8 cellular contexts compared by ENCODE assay signal in the genomic region with DNA sequence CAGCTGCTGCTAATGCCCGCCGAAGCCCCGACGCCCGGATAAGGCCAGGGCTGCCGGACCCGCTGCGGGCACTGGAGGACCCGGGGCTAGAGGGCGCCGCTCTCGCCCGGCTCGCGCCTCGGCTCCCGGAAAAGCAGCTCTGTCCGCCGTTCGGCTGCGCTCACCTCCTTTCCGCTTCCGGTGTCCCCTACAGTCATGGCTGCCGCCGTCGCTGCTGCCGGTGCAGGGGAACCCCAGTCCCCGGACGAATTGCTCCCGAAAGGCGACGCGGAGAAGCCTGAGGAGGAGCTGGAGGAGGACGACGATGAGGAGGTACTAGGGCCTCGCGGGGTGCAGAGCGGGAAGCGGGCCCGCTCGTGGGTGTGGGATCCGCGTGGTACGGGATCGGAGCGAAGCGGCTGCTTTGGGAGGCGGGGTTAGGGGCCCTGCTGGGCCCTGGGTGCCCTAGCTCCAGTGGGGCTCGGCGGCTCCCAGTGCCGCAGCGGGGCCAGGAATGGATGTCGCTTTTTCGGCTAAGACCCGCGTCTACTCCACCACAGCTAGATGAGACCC. TPM values are rescaled to one million over a fixed set of nuclear protein-coding genes. Genes with fewer than 3 reads are reported as not detected.
A peak's percentile ranks its signal among the peaks of the same experiment; 100 is the strongest.
DNase-seq lines count a peak whose midpoint lies in the region; ATAC-seq, FAIRE-seq and TF ChIP-seq lines count a peak whose summit lies in the region.

A gene (plus strand): TSS at position 174 of the 552 bp plus-strand sequence. CDS start 22 bp downstream, at position 196.

- TF ChIP-seq CTCF in AG09319 (IDR thresholded peaks at IDR 0.05; ENCODE audit: low read depth, low read length) (peak; percentile 78), kidney (IDR thresholded peaks at IDR 0.05; ENCODE audit: borderline replicate concordance, extremely low read depth, insufficient read depth) (peak; percentile 70)

- H3K4me3 ChIP-seq in kidney (ENCODE audit: low read length in 2 of 2): peak within 1 kb of the TSS; percentile 94 to 96

- peaks cover 5 to 7% of the 10 kb centered on the region in 2 donors for H3K4me1 ChIP-seq in kidney (ENCODE audit: control insufficient read depth in 1 of 2, insufficient read depth in 1 of 2, low read depth in 1 of 2, low read length in 2 of 2)

- ATAC-seq in GM18909 (IDR thresholded peaks at IDR 0.05; ENCODE audit: poor library complexity, unreplicated experiment) (peak; percentile 89), HG03159 (IDR thresholded peaks at IDR 0.05; ENCODE audit: unreplicated experiment) (peak; percentile 90)
- ATAC-seq in activated CD4-positive, CD25-positive, alpha-beta regulatory T cell treated with anti-CD3 and anti-CD28 coated beads, Interleukin-2, amount 50 U/mL, for 24 hours: peak; percentile 97 to 98

- DNase-seq in AG09319 (ENCODE audit: extremely low read depth, low read depth): peak; percentile 55
- peak; percentile 57 for DNase-seq in NCI-H345 treated with DMSO at 0.1 percent for 48 hours (lab: John Stamatoyannopoulos, UW; ENCODE audit: unreplicated experiment)
- peak; percentile 89 for DNase-seq in cerebellar cortex (ENCODE audit: low spot score)
- DNase-seq in kidney: peak; percentile 95
- peak; percentile 74 to 80 for DNase-seq in stimulated activated CD4-positive, alpha-beta T cell treated with anti-CD3 and anti-CD28 coated beads, Interleukin-15, amount 100 ng/mL, for 48 hours (ENCODE audit: low read depth in 2 of 2)

- intact Hi-C loops in kidney (cut with DNase I): no loop called here

- no peaks in the 10 kb centered on the region for H3K9me3 ChIP-seq in kidney (ENCODE audit: control insufficient read depth in 1 of 2, low read length in 2 of 2)

- FAIRE-seq in kidney (lab: Jason Lieb, UNC): no peak

- peak within 1 kb of the TSS; percentile 89 to 92 for H3K9ac ChIP-seq in kidney (ENCODE audit: low read length in 2 of 2)

- peak within 1 kb of the TSS in 1 of 2 donors; percentile 41 for H3K27ac ChIP-seq in kidney (ENCODE audit: low read depth in 2 of 2, low read length in 2 of 2)

- peaks cover 22 to 23% of the 10 kb centered on the region in 2 donors for H3K36me3 ChIP-seq in kidney (ENCODE audit: control insufficient read depth in 1 of 2, insufficient read depth in 2 of 2, low read length in 2 of 2)

RNA-seq across cellular contexts. Expression of the gene that starts here (rescaled TPM):
- total RNA-seq in kidney: 55.0 TPM
- polyA plus RNA-seq in kidney (ENCODE audit: insufficient read depth, low read depth, low replicate concordance): 103 TPM
